8 cellular contexts compared by ENCODE assay signal in genomic region chr11:58905716-58906547, GRCh38. TPM values are rescaled to one million over a fixed set of nuclear protein-coding genes. Genes with fewer than 3 reads are reported as not detected.
DNase-seq lines count a peak whose midpoint lies in the region; ATAC-seq and TF ChIP-seq lines count a peak whose summit lies in the region.

No MANE protein-coding gene starts in this region.

- H3K27ac Mint-ChIP-seq in activated naive CD8-positive, alpha-beta T cell treated with anti-CD3 and anti-CD28 coated beads, Interleukin-2, amount 50 U/mL, for 24 hours, result no peak overlapping the region

- 0 out of 2 replicates have a peak, but pooled peaks have one; percentile 12 for TF ChIP-seq CTCF in GM12874 (IDR thresholded peaks at IDR 0.05; ENCODE audit: insufficient read depth, low read depth, low read length)
- no peak for TF ChIP-seq CTCF in RWPE1 (conservative IDR thresholded peaks at IDR 0.05; ENCODE audit: low read depth)

- no peaks in the 10 kb centered on the region for H3K4me1 Mint-ChIP-seq in activated naive CD8-positive, alpha-beta T cell treated with anti-CD3 and anti-CD28 coated beads, Interleukin-2, amount 50 U/mL, for 24 hours

- no peak overlapping the region for H3K27ac ChIP-seq in RWPE1

- peak; percentile 43 for DNase-seq in RWPE1 (ENCODE audit: low spot score)
- peak; percentile 79 for DNase-seq in foreskin melanocyte
- peak; percentile 79 for DNase-seq in occipital lobe (lab: John Stamatoyannopoulos, UW)
- no peak for DNase-seq in activated naive CD8-positive, alpha-beta T cell treated with anti-CD3 and anti-CD28 coated beads, Interleukin-2, amount 50 U/mL, for 24 hours

- H3K4me3 Mint-ChIP-seq in activated naive CD8-positive, alpha-beta T cell treated with anti-CD3 and anti-CD28 coated beads, Interleukin-2, amount 50 U/mL, for 24 hours, result no peak overlapping the region

- H3K36me3 Mint-ChIP-seq in activated naive CD8-positive, alpha-beta T cell treated with anti-CD3 and anti-CD28 coated beads, Interleukin-2, amount 50 U/mL, for 24 hours (ENCODE audit: low read depth), result no peaks in the 10 kb centered on the region

- CTCF ChIA-PET in RWPE1 (lab: Yijun Ruan, JAX), result no interaction called here

- POLR2A ChIA-PET in RWPE1 (lab: Yijun Ruan, JAX; ENCODE audit: low non-redundant PET), result no interaction called here

- ATAC-seq in GM21515 (IDR thresholded peaks at IDR 0.05; ENCODE audit: unreplicated experiment), result no peak
- ATAC-seq in activated naive CD8-positive, alpha-beta T cell treated with anti-CD3 and anti-CD28 coated beads, Interleukin-2, amount 50 U/mL, for 24 hours, result no peak
- ATAC-seq in HG03521 (IDR thresholded peaks at IDR 0.05; ENCODE audit: unreplicated experiment), result no peak
- no peak for ATAC-seq in GM21367 (IDR thresholded peaks at IDR 0.05; ENCODE audit: unreplicated experiment)

- no peaks in the 10 kb centered on the region for H3K9me3 Mint-ChIP-seq in activated naive CD8-positive, alpha-beta T cell treated with anti-CD3 and anti-CD28 coated beads, Interleukin-2, amount 50 U/mL, for 24 hours

- peaks cover 59% of the 10 kb centered on the region for H3K27me3 Mint-ChIP-seq in activated naive CD8-positive, alpha-beta T cell treated with anti-CD3 and anti-CD28 coated beads, Interleukin-2, amount 50 U/mL, for 24 hours

RNA-seq across cellular contexts. Expression of gene GLYATL1, which starts 33.4 kb away (rescaled TPM):
- total RNA-seq in occipital lobe, result 0.78 TPM
